8 cellular contexts compared by ENCODE assay signal in genomic region chr11:78188809-78189724, GRCh38. TPM values are rescaled to one million over a fixed set of nuclear protein-coding genes. Genes with fewer than 3 reads are reported as not detected.
A peak's percentile ranks its signal among the peaks of the same experiment; 100 is the strongest.
DNase-seq lines count a peak whose midpoint lies in the region; ATAC-seq, FAIRE-seq and TF ChIP-seq lines count a peak whose summit lies in the region.

Gene USP35 (plus strand): TSS chr11:78188919. CDS start chr11:78196246, 7,327 bp downstream.

- intact Hi-C loops in OCI-LY7 (cut with micrococcal nuclease; ENCODE audit: unreplicated experiment): loop anchor here (1.0 to 2.0 kb wide), 3 partner anchors 34 to 194 kb away; partner anchors contain the start of genes ALG8 and INTS4

- no peak for FAIRE-seq in GM19239 (lab: Jason Lieb, UNC)

- H3K36me3 ChIP-seq in OCI-LY7 (ENCODE audit: insufficient read depth, low read length) (no peaks in the 10 kb centered on the region), neuron (ENCODE audit: insufficient read depth, low read length) (no peaks in the 10 kb centered on the region)

- CTCF ChIA-PET in OCI-LY7 (lab: Charles Lee; ENCODE audit: unreplicated experiment): interaction anchor here (0.8 to 1.0 kb wide), 2 partner anchors 41 to 57 kb away, joined by 3 read pairs; no protein-coding TSS in a partner anchor

- H3K4me1 ChIP-seq in OCI-LY7 (ENCODE audit: insufficient read depth, low read length, poor library complexity, severe bottlenecking) (peaks cover 24% of the 10 kb centered on the region), neuron (ENCODE audit: insufficient read depth, low read length) (peaks cover 30% of the 10 kb centered on the region)

- no peaks in the 10 kb centered on the region for H3K9me2 ChIP-seq in OCI-LY7 (ENCODE audit: insufficient read depth, low read length)

- DNase-seq in OCI-LY7 (ENCODE audit: low spot score): no peak
- DNase-seq in epithelial cell of esophagus (ENCODE audit: low read depth): no peak
- DNase-seq in superior temporal gyrus (ENCODE audit: extremely low spot score): no peak
- no peak for DNase-seq in GM19239 (ENCODE audit: insufficient read length, low spot score)
- DNase-seq in NK-92 treated with Interleukin-12 subunit alpha and Interleukin-12 subunit beta, amount 100 ng/mL, for 24 hours (lab: John Stamatoyannopoulos, UW): no peak

- no peaks in the 10 kb centered on the region for H3K27me3 ChIP-seq in neuron (ENCODE audit: insufficient read depth, low read length)

- peak within 1 kb of the TSS; percentile 84 for H3K4me2 ChIP-seq in OCI-LY7 (ENCODE audit: low read length)

- H2AFZ ChIP-seq in OCI-LY7 (ENCODE audit: low read length) (peak within 1 kb of the TSS; percentile 83), neuron (ENCODE audit: low read depth, low read length) (peak within 1 kb of the TSS; percentile 82)

- no TSS peak for BruUV-seq in OCI-LY7 (replicated peaks; lab: Mats Ljungman, UMichigan)

- H3K79me2 ChIP-seq in OCI-LY7 (ENCODE audit: insufficient read depth, low read depth, low read length): no peaks in the 10 kb centered on the region

- ATAC-seq in GM19463 (IDR thresholded peaks at IDR 0.05; ENCODE audit: unreplicated experiment) (peak; percentile 14), HG02623 (IDR thresholded peaks at IDR 0.05; ENCODE audit: unreplicated experiment) (no peak)

- no peaks in the 10 kb centered on the region for H3K9me3 ChIP-seq in OCI-LY7 (ENCODE audit: low read length)
- H3K9me3 ChIP-seq in neuron (ENCODE audit: low read length): no peaks in the 10 kb centered on the region

- TF ChIP-seq CTCF in OCI-LY7 (conservative IDR thresholded peaks at IDR 0.05; ENCODE audit: low read length) (no peak), epithelial cell of esophagus (IDR thresholded peaks at IDR 0.05; ENCODE audit: insufficient read depth, low read depth, low read length, missing control alignments) (no peak)

- H3K4me3 ChIP-seq in OCI-LY7 (ENCODE audit: low read depth, low read length, poor library complexity, severe bottlenecking) (peak within 1 kb of the TSS; percentile 79), epithelial cell of esophagus (ENCODE audit: low read length) (peak within 1 kb of the TSS; percentile 84), neuron (ENCODE audit: low read length) (peak within 1 kb of the TSS; percentile 88)

- no peaks in the 10 kb centered on the region for H4K20me1 ChIP-seq in OCI-LY7 (ENCODE audit: insufficient read depth, low read length)

- POLR2A ChIA-PET in OCI-LY7 (lab: Charles Lee): interaction anchor here (0.8 to 2.2 kb wide), 4 partner anchors 11 to 194 kb away, joined by 3 to 5 read pairs (median 4); partner anchors contain the start of gene ALG8

- H3K27ac ChIP-seq in OCI-LY7 (ENCODE audit: low read depth, low read length, poor library complexity, severe bottlenecking): no peak within 1 kb of the TSS

RNA-seq across cellular contexts. Expression of gene USP35, which starts in this region (rescaled TPM):
- total RNA-seq in OCI-LY7 (2014; rRNA removed; shearing (Covaris generic)): 3.2 and 3.4 TPM in 2 replicates
- total RNA-seq in OCI-LY7 (2022): 4.8 and 4.9 TPM in 2 replicates
